8 cellular contexts compared by ENCODE assay signal in genomic region chr11:84524422-84525051, GRCh38.
DNase-seq lines count a peak whose midpoint lies in the region; ATAC-seq, FAIRE-seq and TF ChIP-seq lines count a peak whose summit lies in the region.

No MANE protein-coding gene starts in this region.

- FAIRE-seq in D721Med (lab: Jason Lieb, UNC): peak; percentile 67

- DNase-seq in D721Med (ENCODE audit: insufficient read length, low spot score) (no peak), LNCaP clone FGC (ENCODE audit: low read depth) (no peak), MCF 10A (ENCODE audit: unreplicated experiment) (peak; percentile 6), mesothelial cell of epicardium (ENCODE audit: low spot score in 2 of 2, unreplicated experiment in 2 of 2) (no peak), GF-D8 (lab: John Stamatoyannopoulos, UW) (no peak)
- no peak for DNase-seq in activated CD4-positive, alpha-beta T cell treated with anti-CD3 and anti-CD28 coated beads for 36 hours

- intact Hi-C loops in MCF 10A (cut with micrococcal nuclease): loop anchor here (1.0 to 5.0 kb wide), 3 partner anchors 127 to 688 kb away; no protein-coding TSS in a partner anchor
- intact Hi-C loops in activated CD4-positive, alpha-beta T cell treated with anti-CD3 and anti-CD28 coated beads for 36 hours (cut with DNase I, micrococcal nuclease): loop anchor here in 1 of 2 experiments (5.0 kb wide), 1 partner anchor 142 kb away; no protein-coding TSS in a partner anchor

- no peak overlapping the region for H3K27ac Mint-ChIP-seq in MCF 10A (ENCODE audit: low read depth, unreplicated experiment)
- no peak overlapping the region for H3K27ac Mint-ChIP-seq in mesothelial cell of epicardium
- no peak overlapping the region for H3K27ac Mint-ChIP-seq in activated CD4-positive, alpha-beta T cell treated with anti-CD3 and anti-CD28 coated beads for 36 hours

- POLR2A ChIA-PET in MCF 10A (lab: Yijun Ruan, JAX): no interaction called here
- POLR2A ChIA-PET in activated CD4-positive, alpha-beta T cell treated with anti-CD3 and anti-CD28 coated beads for 36 hours (lab: Charles Lee): interaction anchor here (0.6 kb wide), 1 partner anchor 9 kb away, joined by 3 read pairs; no protein-coding TSS in a partner anchor

- H3K27me3 Mint-ChIP-seq in MCF 10A (ENCODE audit: insufficient read depth, unreplicated experiment) (peaks cover 40% of the 10 kb centered on the region), mesothelial cell of epicardium (ENCODE audit: low read depth) (peaks cover 16% of the 10 kb centered on the region)
- no peaks in the 10 kb centered on the region for H3K27me3 Mint-ChIP-seq in activated CD4-positive, alpha-beta T cell treated with anti-CD3 and anti-CD28 coated beads for 36 hours

- no peaks in the 10 kb centered on the region for H3K4me1 Mint-ChIP-seq in MCF 10A (ENCODE audit: insufficient read depth, unreplicated experiment)
- peaks cover 1% of the 10 kb centered on the region for H3K4me1 Mint-ChIP-seq in mesothelial cell of epicardium
- H3K4me1 Mint-ChIP-seq in activated CD4-positive, alpha-beta T cell treated with anti-CD3 and anti-CD28 coated beads for 36 hours: no peaks in the 10 kb centered on the region

- ATAC-seq in HG03139 (IDR thresholded peaks at IDR 0.05; ENCODE audit: unreplicated experiment) (no peak), HG03520 (IDR thresholded peaks at IDR 0.05; ENCODE audit: unreplicated experiment) (no peak)
- no peak for ATAC-seq in activated CD4-positive, alpha-beta T cell treated with anti-CD3 and anti-CD28 coated beads for 36 hours

- H3K9me3 Mint-ChIP-seq in MCF 10A (ENCODE audit: unreplicated experiment): no peaks in the 10 kb centered on the region
- no peaks in the 10 kb centered on the region for H3K9me3 Mint-ChIP-seq in mesothelial cell of epicardium
- peaks cover 8% of the 10 kb centered on the region for H3K9me3 Mint-ChIP-seq in activated CD4-positive, alpha-beta T cell treated with anti-CD3 and anti-CD28 coated beads for 36 hours (ENCODE audit: low read depth)

- BruUV-seq in MCF 10A (replicated peaks; lab: Mats Ljungman, UMichigan): no TSS peak

- H3K4me3 ChIP-seq in LNCaP clone FGC (ENCODE audit: low read depth, low read length): no peak overlapping the region

- peak; percentile 80 for TF ChIP-seq CTCF in D721Med (IDR thresholded peaks at IDR 0.05; ENCODE audit: insufficient read depth, missing control alignments)
- TF ChIP-seq CTCF in LNCaP clone FGC (IDR thresholded peaks at IDR 0.05; ENCODE audit: control insufficient read depth, extremely low read depth, insufficient read depth): peak; percentile 62
- TF ChIP-seq CTCF in MCF 10A (IDR thresholded peaks at IDR 0.05; ENCODE audit: unreplicated experiment): peak; percentile 53
- TF ChIP-seq CTCF in mesothelial cell of epicardium (IDR thresholded peaks at IDR 0.05; ENCODE audit: unreplicated experiment): peak; percentile 61

- CTCF ChIA-PET in MCF 10A (lab: Yijun Ruan, JAX): interaction anchor here (0.6 to 4.4 kb wide), 16 partner anchors 39 to 1897 kb away, joined by 3 to 40 read pairs (median 4); no protein-coding TSS in a partner anchor
- CTCF ChIA-PET in activated CD4-positive, alpha-beta T cell treated with anti-CD3 and anti-CD28 coated beads for 36 hours (lab: Charles Lee): interaction anchor here (0.6 kb wide), 1 partner anchor 591 kb away, joined by 3 read pairs; no protein-coding TSS in a partner anchor

- H3K4me3 Mint-ChIP-seq in MCF 10A (ENCODE audit: unreplicated experiment): no peak overlapping the region
- H3K4me3 Mint-ChIP-seq in mesothelial cell of epicardium: no peak overlapping the region
- H3K4me3 Mint-ChIP-seq in activated CD4-positive, alpha-beta T cell treated with anti-CD3 and anti-CD28 coated beads for 36 hours: no peak overlapping the region

- H3K36me3 Mint-ChIP-seq in MCF 10A (ENCODE audit: insufficient read depth, unreplicated experiment) (no peaks in the 10 kb centered on the region), mesothelial cell of epicardium (no peaks in the 10 kb centered on the region)
- H3K36me3 Mint-ChIP-seq in activated CD4-positive, alpha-beta T cell treated with anti-CD3 and anti-CD28 coated beads for 36 hours (ENCODE audit: low read depth): no peaks in the 10 kb centered on the region
